27 cellular contexts compared by ENCODE assay signal in genomic region chr6:45104429-45104828, GRCh38.
"Had no signal": no experiment of that assay in that cellular context is flagged by ENCODE, and none has a peak within 500 bp of the region (broad histone marks: within the 10 kb centered on the region; RNA-seq: fewer than 3 reads in every experiment).

No MANE protein-coding gene starts in this region.

- H3K4me3 ChIP-seq: adrenal gland, body of pancreas, colonic mucosa, dorsolateral prefrontal cortex, gastrocnemius medialis, heart left ventricle had no signal

- H3K9me3 ChIP-seq: adrenal gland, body of pancreas, colonic mucosa, gastrocnemius medialis had no signal

- H3K36me3 ChIP-seq: adrenal gland, colonic mucosa, gastrocnemius medialis, heart left ventricle, WERI-Rb-1 had no signal

- H3K4me1 ChIP-seq: adrenal gland, body of pancreas, colonic mucosa, gastrocnemius medialis, heart left ventricle had no signal

- H3K27ac ChIP-seq: adrenal gland, body of pancreas, colonic mucosa, dorsolateral prefrontal cortex, gastrocnemius medialis, heart left ventricle, WERI-Rb-1 had no signal

- DNase-seq: activated B cell treated with CpG ODN at 0.5 μM for 24 hours; activated CD4-positive, alpha-beta T cell treated with anti-CD3 and anti-CD28 coated beads for 48 hours; activated CD4-positive, alpha-beta T cell treated with anti-CD3 and anti-CD28 coated beads, Interleukin-2, amount 50 U/mL, for 1 hour; activated CD4-positive, alpha-beta T cell treated with anti-CD3 and anti-CD28 coated beads, Interleukin-2, amount 50 U/mL, for 48 hours; activated CD8-positive, alpha-beta memory T cell treated with anti-CD3 and anti-CD28 coated beads for 24 hours; activated CD8-positive, alpha-beta T cell treated with anti-CD3 and anti-CD28 coated beads for 36 hours; activated effector memory CD4-positive, alpha-beta T cell treated with anti-CD3 and anti-CD28 coated beads, Interleukin-2, amount 50 U/mL, for 16 hours; activated naive CD4-positive, alpha-beta T cell treated with anti-CD3 and anti-CD28 coated beads for 36 hours; activated naive CD8-positive, alpha-beta T cell treated with anti-CD3 and anti-CD28 coated beads for 36 hours; activated naive CD8-positive, alpha-beta T cell treated with anti-CD3 and anti-CD28 coated beads, Interleukin-2, amount 50 U/mL, for 24 hours; activated T-cell treated with anti-CD3 and anti-CD28 coated beads, Interleukin-2, amount 50 U/mL, for 4 hours; adrenal gland; amygdala; aorta; body of pancreas; caudate nucleus; colonic mucosa; dorsolateral prefrontal cortex; effector memory CD4-positive, alpha-beta T cell; endodermal cell; foreskin fibroblast; gastrocnemius medialis; glutamatergic neuron; heart left ventricle; T-cell; T1000; WERI-Rb-1 had no signal

- H3K27me3 ChIP-seq: adrenal gland, body of pancreas, colonic mucosa, dorsolateral prefrontal cortex, gastrocnemius medialis, heart left ventricle had no signal
